25 cellular contexts compared by ENCODE assay signal in genomic region chr3:62090066-62090465, GRCh38.
"Had no signal": no experiment of that assay in that cellular context is flagged by ENCODE, and none has a peak within 500 bp of the region (broad histone marks: within the 10 kb centered on the region; RNA-seq: fewer than 3 reads in every experiment).

No MANE protein-coding gene starts in this region.

- ATAC-seq: activated T-helper 17 cell treated with anti-CD3 and anti-CD28 coated beads, Interleukin-2, amount 50 U/mL, for 72 hours; esophagus mucosa; left lung; mucosa of descending colon; natural killer cell treated with Interleukin-12 subunit alpha and Interleukin-12 subunit beta and Interleukin-15 and Interleukin-18, amount 100 ng/mL, for 72 hours; T-helper 17 cell had no signal

- H3K4me1 ChIP-seq: left lung, tibial nerve had no signal

- H3K9me3 ChIP-seq: left lung, mucosa of descending colon, tibial nerve had no signal

- DNase-seq: activated CD4-positive, alpha-beta memory T cell treated with anti-CD3 and anti-CD28 coated beads for 36 hours; activated CD4-positive, alpha-beta T cell treated with anti-CD3 and anti-CD28 coated beads, Interleukin-2, amount 10 ng/mL, durations not matched to agents 24 days and 14 days; activated CD4-positive, CD25-positive, alpha-beta regulatory T cell treated with anti-CD3 and anti-CD28 coated beads, Interleukin-2, amount 50 U/mL, for 72 hours; activated CD8-positive, alpha-beta memory T cell treated with anti-CD3 and anti-CD28 coated beads, Interleukin-2, amount 50 U/mL, for 48 hours; activated gamma-delta T cell treated with Interleukin-2 at 50 U/mL for 16 hours; activated naive CD4-positive, alpha-beta T cell treated with anti-CD3 and anti-CD28 coated beads, Interleukin-2, amount 50 U/mL, for 16 hours; activated T-cell treated with anti-CD3 and anti-CD28 coated beads, Interleukin-2, amount 50 U/mL, for 24 hours; amniotic stem cell; brain microvascular endothelial cell; central memory CD4-positive, alpha-beta T cell; endodermal cell; foreskin fibroblast; kidney glomerular epithelial cell; left lung; mucosa of descending colon; stimulated activated CD4-positive, alpha-beta T cell treated with anti-CD3 and anti-CD28 coated beads, Interleukin-15, amount 100 ng/mL, for 24 hours; stimulated activated CD4-positive, alpha-beta T cell treated with anti-CD3 and anti-CD28 coated beads, Interleukin-2, amount 100 ng/mL, for 24 hours; stimulated activated naive CD4-positive, alpha-beta T cell; SW 1271; T-helper 17 cell; T1000 had no signal

- H3K36me3 ChIP-seq: brain microvascular endothelial cell, left lung, tibial nerve had no signal

- H3K4me3 ChIP-seq: left lung, mucosa of descending colon, tibial nerve had no signal

- H3K27me3 ChIP-seq: brain microvascular endothelial cell, left lung, tibial nerve had no signal

- H3K27ac ChIP-seq: brain microvascular endothelial cell, left lung, tibial nerve had no signal
